ENCODE assay signal across 1 cellular context in genomic region chr1:18900303-18900841, GRCh38.
TF ChIP-seq lines count a peak whose summit lies in the region.

No MANE protein-coding gene starts in this region.

TF ChIP-seq in HepG2, 621 proteins besides CTCF, POLR2A, EP300 and RAD21 (continued from another document and continues in another):
- TF ChIP-seq KIAA2018 (CRISPR knock-in tag; IDR thresholded peaks at IDR 0.05; ENCODE audit: borderline replicate concordance): no peak
- TF ChIP-seq ZGPAT (CRISPR knock-in tag; IDR thresholded peaks at IDR 0.05): peak; percentile 80
- TF ChIP-seq MAF1 (CRISPR knock-in tag; IDR thresholded peaks at IDR 0.05; ENCODE audit: borderline replicate concordance): no peak
- TF ChIP-seq ZNF609 (CRISPR knock-in tag; IDR thresholded peaks at IDR 0.05; ENCODE audit: borderline replicate concordance): peak; percentile 81
- peak; percentile 63 for TF ChIP-seq THAP11 (CRISPR knock-in tag; IDR thresholded peaks at IDR 0.05)
- TF ChIP-seq GPN1 (CRISPR knock-in tag; IDR thresholded peaks at IDR 0.05; ENCODE audit: borderline replicate concordance): no peak
- 0 out of 2 replicates have a peak, but pooled peaks have one; percentile 38 for TF ChIP-seq ZBTB37 (CRISPR knock-in tag; IDR thresholded peaks at IDR 0.05)
- peak; percentile 53; the same call in 1 of the 2 replicates for TF ChIP-seq ZFX (CRISPR knock-in tag; IDR thresholded peaks at IDR 0.05; ENCODE audit: low read depth)
- peak; percentile 36; the same call in 1 of the 2 replicates for TF ChIP-seq ZNF800 (CRISPR knock-in tag; IDR thresholded peaks at IDR 0.05)
- peak; percentile 96 for TF ChIP-seq MEIS2 (CRISPR knock-in tag; IDR thresholded peaks at IDR 0.05)
- TF ChIP-seq NFKBIZ (CRISPR knock-in tag; IDR thresholded peaks at IDR 0.05): peak; percentile 77; the same call in 1 of the 2 replicates
- TF ChIP-seq RFXAP (CRISPR knock-in tag; IDR thresholded peaks at IDR 0.05; ENCODE audit: borderline replicate concordance): 0 out of 2 replicates have a peak, but pooled peaks have one; percentile 25
- peak; percentile 61; the same call in 1 of the 2 replicates for TF ChIP-seq SOX13 (IDR thresholded peaks at IDR 0.05)
- peak in 1 of 2 experiments; percentile 92; a peak in 2 of 4 replicates for TF ChIP-seq SOX13 (CRISPR knock-in tag; conservative IDR thresholded peaks at IDR 0.05 in 1 of 2, IDR thresholded peaks at IDR 0.05 in 1 of 2)
- TF ChIP-seq SOX5 (CRISPR knock-in tag; IDR thresholded peaks at IDR 0.05; ENCODE audit: borderline replicate concordance): peak; percentile 92
- TF ChIP-seq ZKSCAN8 (CRISPR knock-in tag; IDR thresholded peaks at IDR 0.05; ENCODE audit: borderline replicate concordance): peak; percentile 57; the same call in 1 of the 2 replicates
- peak; percentile 82 for TF ChIP-seq ZSCAN31 (CRISPR knock-in tag; IDR thresholded peaks at IDR 0.05; ENCODE audit: low read depth)
- no peak for TF ChIP-seq GLMP (CRISPR knock-in tag; IDR thresholded peaks at IDR 0.05; ENCODE audit: borderline replicate concordance)
- 0 out of 2 replicates have a peak, but pooled peaks have one; percentile 56 for TF ChIP-seq ZNF441 (CRISPR knock-in tag; IDR thresholded peaks at IDR 0.05; ENCODE audit: borderline replicate concordance)
- no peak for TF ChIP-seq NFRKB (IDR thresholded peaks at IDR 0.05)
- no peak for TF ChIP-seq ZMYM2 (CRISPR knock-in tag; IDR thresholded peaks at IDR 0.05)
- no peak for TF ChIP-seq SMC3 (IDR thresholded peaks at IDR 0.05; ENCODE audit: low read length)
- peak; percentile 92; the same call in 1 of the 2 replicates for TF ChIP-seq MIER3 (CRISPR knock-in tag; IDR thresholded peaks at IDR 0.05; ENCODE audit: borderline replicate concordance)
- TF ChIP-seq ZMYM3 (CRISPR knock-in tag; IDR thresholded peaks at IDR 0.05): peak; percentile 85
- peak; percentile 81; the same call in 1 of the 2 replicates for TF ChIP-seq IRF2 (CRISPR knock-in tag; IDR thresholded peaks at IDR 0.05)
- peak; percentile 92 for TF ChIP-seq SKI (IDR thresholded peaks at IDR 0.05; ENCODE audit: partially characterized antibody)
- TF ChIP-seq AFF4 (CRISPR knock-in tag; IDR thresholded peaks at IDR 0.05): no peak
- 0 out of 2 replicates have a peak, but pooled peaks have one; percentile 39 for TF ChIP-seq MXD4 (CRISPR knock-in tag; IDR thresholded peaks at IDR 0.05)
- TF ChIP-seq ZNF362 (CRISPR knock-in tag; IDR thresholded peaks at IDR 0.05; ENCODE audit: borderline replicate concordance): peak; percentile 95
- no peak for TF ChIP-seq MATR3 (CRISPR knock-in tag; IDR thresholded peaks at IDR 0.05)
- peak; percentile 95 for TF ChIP-seq TCF7 (IDR thresholded peaks at IDR 0.05; ENCODE audit: low read depth)
